Comparison of ENCODE assay signal across 22 cellular contexts in genomic region chr21:45340515-45340914, GRCh38. TPM values are rescaled to one million over a fixed set of nuclear protein-coding genes. Genes with fewer than 3 reads are reported as not detected.
DNase-seq lines count a peak whose midpoint lies in the region; ATAC-seq, FAIRE-seq and TF ChIP-seq lines count a peak whose summit lies in the region.
"Had no signal": no experiment of that assay in that cellular context is flagged by ENCODE, and none has a peak within 500 bp of the region (broad histone marks: within the 10 kb centered on the region; RNA-seq: fewer than 3 reads in every experiment).

No MANE protein-coding gene starts in this region.

- H3K27ac Mint-ChIP-seq in brain (peak overlapping the region in 3 of 5 experiments; percentile 10 to 76 (median 56)), neural progenitor cell (no peak overlapping the region)
- H3K27ac Mint-ChIP-seq: B cell; CD8-positive, alpha-beta T cell had no signal

- DNase-seq in HTR-8/SVneo (ENCODE audit: insufficient read length, low spot score) (no peak), neural progenitor cell (ENCODE audit: low spot score) (no peak), pons (ENCODE audit: low spot score) (no peak), A172 (ENCODE audit: low spot score) (no peak)
- DNase-seq: Caco-2; CD4-positive, CD25-positive, alpha-beta regulatory T cell; CD8-positive, alpha-beta T cell; DMS153; DND-41; GM23248; H7; HCEC 1CT had no signal

- no peak overlapping the region for H3K4me3 ChIP-seq in HEK293 (ENCODE audit: low read depth, low read length)
- H3K4me3 ChIP-seq in neural progenitor cell = no peak overlapping the region
- H3K4me3 ChIP-seq: BLaER1, GM23248 had no signal

- FAIRE-seq in HTR-8/SVneo (lab: Jason Lieb, UNC) = peak; percentile 94
- FAIRE-seq: A204.1, G401.6, GM12892, H1 had no signal

- H3K9me3 Mint-ChIP-seq in brain (peaks cover 5 to 23% (median 18%) of the 10 kb centered on the region in 5 experiments), neural progenitor cell (peaks cover 19% of the 10 kb centered on the region)
- H3K9me3 Mint-ChIP-seq: CD8-positive, alpha-beta T cell had no signal

- no peaks in the 10 kb centered on the region for H4K20me1 ChIP-seq in neural progenitor cell (ENCODE audit: low read depth)
- H4K20me1 ChIP-seq: BLaER1 had no signal

- no peaks in the 10 kb centered on the region for H3K36me3 ChIP-seq in HEK293 (ENCODE audit: control insufficient read depth in 2 of 2, insufficient read depth in 1 of 2, low read length in 2 of 2)
- H3K36me3 ChIP-seq in neural progenitor cell = no peaks in the 10 kb centered on the region
- H3K36me3 ChIP-seq: BLaER1 had no signal

- peaks cover 7% of the 10 kb centered on the region for H3K27me3 Mint-ChIP-seq in brain
- peaks cover 17% of the 10 kb centered on the region for H3K27me3 Mint-ChIP-seq in neural progenitor cell (ENCODE audit: insufficient read depth, low read depth)
- H3K27me3 Mint-ChIP-seq: CD4-positive, CD25-positive, alpha-beta regulatory T cell had no signal

- H3K36me3 Mint-ChIP-seq in brain (peaks cover 4% of the 10 kb centered on the region), neural progenitor cell (peaks cover 2% of the 10 kb centered on the region)
- H3K36me3 Mint-ChIP-seq: CD4-positive, CD25-positive, alpha-beta regulatory T cell; CD8-positive, alpha-beta T cell had no signal

- H3K9ac ChIP-seq in neural progenitor cell = no peak overlapping the region
- H3K9ac ChIP-seq: BLaER1, GM23248 had no signal

- H3F3A ChIP-seq in neural progenitor cell (ENCODE audit: low read depth) = peaks cover 14% of the 10 kb centered on the region

- no peak overlapping the region for H3K4me2 ChIP-seq in neural progenitor cell
- H3K4me2 ChIP-seq: BLaER1 had no signal

- H3K79me2 ChIP-seq in neural progenitor cell (ENCODE audit: low read depth) = no peaks in the 10 kb centered on the region

- POLR2A ChIA-PET in HEK293 (lab: Yijun Ruan, JAX) = no interaction called here

- no peaks in the 10 kb centered on the region for H3K27me3 ChIP-seq in neural progenitor cell
- H3K27me3 ChIP-seq: BLaER1 had no signal

- no peak overlapping the region for H3K27ac ChIP-seq in HEK293 (ENCODE audit: extremely low read depth, low read depth, low read length)
- no peak overlapping the region for H3K27ac ChIP-seq in neural progenitor cell
- H3K27ac ChIP-seq: BLaER1, C4-2B, GM23248 had no signal

- CTCF ChIA-PET in HEK293 (lab: Yijun Ruan, JAX) = interaction anchor here (0.7 to 2.0 kb wide), 2 partner anchors 13 to 31 kb away, joined by 3 to 4 read pairs; no protein-coding TSS in a partner anchor

- H3K9me3 ChIP-seq in HEK293 (ENCODE audit: control insufficient read depth, insufficient read depth, low read depth, low read length) (no peaks in the 10 kb centered on the region), neural progenitor cell (ENCODE audit: low read depth) (no peaks in the 10 kb centered on the region)
- H3K9me3 ChIP-seq: BLaER1, Caco-2 had no signal

- H3K4me1 Mint-ChIP-seq in brain = peaks cover 27% of the 10 kb centered on the region
- peaks cover 23% of the 10 kb centered on the region for H3K4me1 Mint-ChIP-seq in neural progenitor cell
- H3K4me1 Mint-ChIP-seq: B cell had no signal

- H3K4me1 ChIP-seq in HEK293 (ENCODE audit: control insufficient read depth, insufficient read depth, low read length) = peaks cover 4% of the 10 kb centered on the region; the same call in 1 of the 2 replicates
- H3K4me1 ChIP-seq in neural progenitor cell = peaks cover 25% of the 10 kb centered on the region

- TF ChIP-seq CTCF in HEK293 (tag by site-specific recombination; IDR thresholded peaks at IDR 0.05) (no peak), brain (conservative IDR thresholded peaks at IDR 0.05) (no peak), neural progenitor cell (IDR thresholded peaks at IDR 0.05) (no peak)

- H2AFZ ChIP-seq in neural progenitor cell (replicated peaks) = no peak overlapping the region
- H2AFZ ChIP-seq: GM23248 had no signal

- H3K4me3 Mint-ChIP-seq in brain (peak overlapping the region in 1 of 5 experiments; percentile 46), neural progenitor cell (peak overlapping the region; percentile 52)
- H3K4me3 Mint-ChIP-seq: B cell; CD4-positive, CD25-positive, alpha-beta regulatory T cell; CD8-positive, alpha-beta T cell had no signal

- no peak for ATAC-seq in GM21529 (IDR thresholded peaks at IDR 0.05; ENCODE audit: unreplicated experiment)
- ATAC-seq: CD8-positive, alpha-beta T cell had no signal

TF ChIP-seq in HEK293, 187 proteins besides CTCF, POLR2A, EP300 and RAD21:
- TF ChIP-seq ZNF366 (tag by site-specific recombination; conservative IDR thresholded peaks at IDR 0.05) (peak; percentile 99), ZXDB (tag by site-specific recombination; IDR thresholded peaks at IDR 0.05) (no peak), ZFHX2 (tag by site-specific recombination; conservative IDR thresholded peaks at IDR 0.05) (peak; percentile 29; the same call in 1 of the 2 replicates), ZNF302 (tag by site-specific recombination; IDR thresholded peaks at IDR 0.05; ENCODE audit: low read depth) (no peak), ZBTB17 (tag by site-specific recombination; IDR thresholded peaks at IDR 0.05) (peak; percentile 95), EGR2 (tag by site-specific recombination; IDR thresholded peaks at IDR 0.05; ENCODE audit: low read depth) (peak; percentile 38; the same call in 1 of the 2 replicates)

RNA-seq across cellular contexts. Expression of gene POFUT2, which starts 52.8 kb away (rescaled TPM):
- 11.5 TPM for polyA plus RNA-seq in brain (ENCODE audit: insufficient read depth, low read depth, low replicate concordance)
- 28.5 and 42.7 TPM in 2 replicates for total RNA-seq in neural progenitor cell (ENCODE audit: low replicate concordance)
- total RNA-seq in A172 (2014; rRNA removed; shearing (Covaris generic)) = 31.0 and 31.9 TPM in 2 replicates
